ENCODE assay signal across 36 cellular contexts in genomic region chr14:67952786-67953185, GRCh38.
"Had no signal": no experiment of that assay in that cellular context is flagged by ENCODE, and none has a peak within 500 bp of the region (broad histone marks: within the 10 kb centered on the region; RNA-seq: fewer than 3 reads in every experiment).

No MANE protein-coding gene starts in this region.

- H3K4me3 Mint-ChIP-seq: activated B cell treated with CpG ODN at 0.5 μM for 24 hours; activated CD4-positive, alpha-beta memory T cell treated with anti-CD3 and anti-CD28 coated beads for 36 hours; activated CD4-positive, alpha-beta T cell treated with anti-CD3 and anti-CD28 coated beads, Interleukin-2, amount 10 ng/mL, durations not matched to agents 24 days and 14 days; activated CD8-positive, alpha-beta memory T cell treated with anti-CD3 and anti-CD28 coated beads, Interleukin-2, amount 10 ng/mL, durations not matched to agents 7 days and 5 days; activated CD8-positive, alpha-beta T cell treated with anti-CD3 and anti-CD28 coated beads, Interleukin-2, amount 10 ng/mL, durations not matched to agents 7 days and 5 days; activated naive CD4-positive, alpha-beta T cell treated with anti-CD3 and anti-CD28 coated beads for 36 hours; activated naive CD4-positive, alpha-beta T cell treated with anti-CD3 and anti-CD28 coated beads, Interleukin-2, amount 50 U/mL, for 24 hours; activated naive CD8-positive, alpha-beta T cell treated with anti-CD3 and anti-CD28 coated beads for 36 hours; activated naive CD8-positive, alpha-beta T cell treated with anti-CD3 and anti-CD28 coated beads, Interleukin-2, amount 50 U/mL, for 24 hours; activated T-helper 1 cell treated with anti-CD3 and anti-CD28 coated beads, Interleukin-12 subunit alpha, Interleukin-12 subunit beta, Interleukin-2, Interleukin-4 antibody, amounts not matched to agents 30 ng/mL and 10 ng/mL and 1 ng/mL, durations not matched to agents 14 hours and 24 hours and 36 hours; brain; dendritic cell treated with granulocyte-macrophage colony-stimulating factor and Interleukin-4, amounts not matched to agents 40 ng/mL and 50 ng/mL, for 4 days; endodermal cell; T-cell; T-helper 1 cell treated with Interleukin-12 subunit alpha and Interleukin-12 subunit beta and Interleukin-4 antibody, amounts not matched to agents 30 μg/mL and 1 μg/mL, for 36 hours; T-helper 2 cell treated with Interferon-gamma antibody and Interleukin-4, amounts not matched to agents 5 μg/mL and 100 μg/mL, for 36 hours had no signal

- H3K9me3 ChIP-seq: colonic mucosa had no signal

- H3K27me3 Mint-ChIP-seq: activated B cell treated with CpG ODN at 0.5 μM for 24 hours; activated CD4-positive, alpha-beta memory T cell treated with anti-CD3 and anti-CD28 coated beads for 36 hours; activated CD4-positive, alpha-beta T cell treated with anti-CD3 and anti-CD28 coated beads, Interleukin-2, amount 10 ng/mL, durations not matched to agents 24 days and 14 days; activated CD8-positive, alpha-beta memory T cell treated with anti-CD3 and anti-CD28 coated beads, Interleukin-2, amount 10 ng/mL, durations not matched to agents 7 days and 5 days; activated naive CD4-positive, alpha-beta T cell treated with anti-CD3 and anti-CD28 coated beads, Interleukin-2, amount 50 U/mL, for 24 hours; activated naive CD8-positive, alpha-beta T cell treated with anti-CD3 and anti-CD28 coated beads for 36 hours; activated naive CD8-positive, alpha-beta T cell treated with anti-CD3 and anti-CD28 coated beads, Interleukin-2, amount 50 U/mL, for 24 hours; brain; dendritic cell treated with granulocyte-macrophage colony-stimulating factor and Interleukin-4, amounts not matched to agents 40 ng/mL and 50 ng/mL, for 4 days; T-cell had no signal

- ATAC-seq: activated CD4-positive, CD25-positive, alpha-beta regulatory T cell treated with anti-CD3 and anti-CD28 coated beads, Interleukin-2, amount 50 U/mL, for 24 hours; activated CD8-positive, alpha-beta memory T cell treated with anti-CD3 and anti-CD28 coated beads, Interleukin-2, amount 10 ng/mL, durations not matched to agents 7 days and 5 days; activated CD8-positive, alpha-beta T cell treated with anti-CD3 and anti-CD28 coated beads, Interleukin-2, amount 10 ng/mL, durations not matched to agents 7 days and 5 days; activated naive CD8-positive, alpha-beta T cell treated with anti-CD3 and anti-CD28 coated beads, Interleukin-2, amount 50 U/mL, for 24 hours; esophagus mucosa; gastroesophageal sphincter; T-cell had no signal

- H3K36me3 Mint-ChIP-seq: activated CD4-positive, alpha-beta memory T cell treated with anti-CD3 and anti-CD28 coated beads for 36 hours; activated naive CD4-positive, alpha-beta T cell treated with anti-CD3 and anti-CD28 coated beads, Interleukin-2, amount 50 U/mL, for 24 hours; activated naive CD8-positive, alpha-beta T cell treated with anti-CD3 and anti-CD28 coated beads for 36 hours had no signal

- H3K36me3 ChIP-seq: ascending aorta, breast epithelium, cardiac muscle cell, colonic mucosa, gastroesophageal sphincter, WERI-Rb-1 had no signal

- DNase-seq: activated B cell treated with CpG ODN at 0.5 μM for 24 hours; activated CD4-positive, alpha-beta memory T cell treated with anti-CD3 and anti-CD28 coated beads for 36 hours; activated CD4-positive, alpha-beta T cell treated with anti-CD3 and anti-CD28 coated beads, Interleukin-2, amount 10 ng/mL, durations not matched to agents 24 days and 14 days; activated CD8-positive, alpha-beta memory T cell treated with anti-CD3 and anti-CD28 coated beads, Interleukin-2, amount 10 ng/mL, durations not matched to agents 7 days and 5 days; activated CD8-positive, alpha-beta memory T cell treated with anti-CD3 and anti-CD28 coated beads, Interleukin-2, amount 50 U/mL, for 4 hours; activated CD8-positive, alpha-beta T cell treated with anti-CD3 and anti-CD28 coated beads, Interleukin-2, amount 10 ng/mL, durations not matched to agents 7 days and 5 days; activated effector memory CD4-positive, alpha-beta T cell treated with anti-CD3 and anti-CD28 coated beads, Interleukin-2, amount 50 U/mL, for 16 hours; activated naive CD4-positive, alpha-beta T cell treated with anti-CD3 and anti-CD28 coated beads for 36 hours; activated naive CD8-positive, alpha-beta T cell treated with anti-CD3 and anti-CD28 coated beads for 36 hours; activated naive CD8-positive, alpha-beta T cell treated with anti-CD3 and anti-CD28 coated beads, Interleukin-2, amount 50 U/mL, for 24 hours; activated T-cell treated with anti-CD3 and anti-CD28 coated beads, Interleukin-2, amount 50 U/mL, for 1 hour; activated T-cell treated with anti-CD3 and anti-CD28 coated beads, Interleukin-2, amount 50 U/mL, for 48 hours; central memory CD4-positive, alpha-beta T cell; cerebellar nuclear complex; colonic mucosa; dorsolateral prefrontal cortex; effector memory CD4-positive, alpha-beta T cell; endodermal cell; foreskin melanocyte; SW 1271; T-cell; T1000; WERI-Rb-1 had no signal

- H3K4me1 ChIP-seq: ascending aorta, breast epithelium, colonic mucosa, gastroesophageal sphincter had no signal

- H3K27ac ChIP-seq: ascending aorta, breast epithelium, cardiac muscle cell, colonic mucosa, dorsolateral prefrontal cortex, gastroesophageal sphincter, WERI-Rb-1 had no signal

- H3K27ac Mint-ChIP-seq: activated B cell treated with CpG ODN at 0.5 μM for 24 hours; activated CD4-positive, alpha-beta memory T cell treated with anti-CD3 and anti-CD28 coated beads for 36 hours; activated CD4-positive, alpha-beta T cell treated with anti-CD3 and anti-CD28 coated beads, Interleukin-2, amount 10 ng/mL, durations not matched to agents 24 days and 14 days; activated CD8-positive, alpha-beta memory T cell treated with anti-CD3 and anti-CD28 coated beads, Interleukin-2, amount 10 ng/mL, durations not matched to agents 7 days and 5 days; activated CD8-positive, alpha-beta T cell treated with anti-CD3 and anti-CD28 coated beads, Interleukin-2, amount 10 ng/mL, durations not matched to agents 7 days and 5 days; activated naive CD4-positive, alpha-beta T cell treated with anti-CD3 and anti-CD28 coated beads for 36 hours; activated naive CD4-positive, alpha-beta T cell treated with anti-CD3 and anti-CD28 coated beads, Interleukin-2, amount 50 U/mL, for 24 hours; activated naive CD8-positive, alpha-beta T cell treated with anti-CD3 and anti-CD28 coated beads for 36 hours; activated naive CD8-positive, alpha-beta T cell treated with anti-CD3 and anti-CD28 coated beads, Interleukin-2, amount 50 U/mL, for 24 hours; activated T-helper 1 cell treated with anti-CD3 and anti-CD28 coated beads, Interleukin-12 subunit alpha, Interleukin-12 subunit beta, Interleukin-2, Interleukin-4 antibody, amounts not matched to agents 30 ng/mL and 10 ng/mL and 1 ng/mL, durations not matched to agents 14 hours and 24 hours and 36 hours; activated T-helper 2 cell treated with anti-CD3 and anti-CD28 coated beads, Interferon-gamma antibody, Interleukin-2, Interleukin-4, amounts not matched to agents 10 μg/mL and 5 μg/mL and 100 μg/mL, durations not matched to agents 14 hours and 24 hours and 36 hours; brain; dendritic cell treated with granulocyte-macrophage colony-stimulating factor and Interleukin-4, amounts not matched to agents 40 ng/mL and 50 ng/mL, for 4 days; endodermal cell; T-cell; T-helper 1 cell treated with Interleukin-12 subunit alpha and Interleukin-12 subunit beta and Interleukin-4 antibody, amounts not matched to agents 30 μg/mL and 1 μg/mL, for 36 hours; T-helper 2 cell treated with Interferon-gamma antibody and Interleukin-4, amounts not matched to agents 5 μg/mL and 100 μg/mL, for 36 hours had no signal

- H3K4me3 ChIP-seq: ascending aorta, breast epithelium, cardiac muscle cell, colonic mucosa, dorsolateral prefrontal cortex, gastroesophageal sphincter had no signal

- H3K4me1 Mint-ChIP-seq: activated B cell treated with CpG ODN at 0.5 μM for 24 hours; activated CD4-positive, alpha-beta T cell treated with anti-CD3 and anti-CD28 coated beads, Interleukin-2, amount 10 ng/mL, durations not matched to agents 24 days and 14 days; activated CD8-positive, alpha-beta memory T cell treated with anti-CD3 and anti-CD28 coated beads, Interleukin-2, amount 10 ng/mL, durations not matched to agents 7 days and 5 days; activated naive CD4-positive, alpha-beta T cell treated with anti-CD3 and anti-CD28 coated beads, Interleukin-2, amount 50 U/mL, for 24 hours; activated naive CD8-positive, alpha-beta T cell treated with anti-CD3 and anti-CD28 coated beads for 36 hours; activated naive CD8-positive, alpha-beta T cell treated with anti-CD3 and anti-CD28 coated beads, Interleukin-2, amount 50 U/mL, for 24 hours; brain; endodermal cell; T-cell had no signal

- H3K27me3 ChIP-seq: ascending aorta, breast epithelium, cardiac muscle cell, colonic mucosa, dorsolateral prefrontal cortex, gastroesophageal sphincter had no signal

- H3K9me3 Mint-ChIP-seq: activated B cell treated with CpG ODN at 0.5 μM for 24 hours; activated CD4-positive, alpha-beta memory T cell treated with anti-CD3 and anti-CD28 coated beads for 36 hours; activated CD4-positive, alpha-beta T cell treated with anti-CD3 and anti-CD28 coated beads, Interleukin-2, amount 10 ng/mL, durations not matched to agents 24 days and 14 days; activated naive CD4-positive, alpha-beta T cell treated with anti-CD3 and anti-CD28 coated beads for 36 hours; activated naive CD4-positive, alpha-beta T cell treated with anti-CD3 and anti-CD28 coated beads, Interleukin-2, amount 50 U/mL, for 24 hours; activated naive CD8-positive, alpha-beta T cell treated with anti-CD3 and anti-CD28 coated beads for 36 hours; activated naive CD8-positive, alpha-beta T cell treated with anti-CD3 and anti-CD28 coated beads, Interleukin-2, amount 50 U/mL, for 24 hours; activated T-helper 1 cell treated with anti-CD3 and anti-CD28 coated beads, Interleukin-12 subunit alpha, Interleukin-12 subunit beta, Interleukin-2, Interleukin-4 antibody, amounts not matched to agents 30 ng/mL and 10 ng/mL and 1 ng/mL, durations not matched to agents 14 hours and 24 hours and 36 hours; activated T-helper 2 cell treated with anti-CD3 and anti-CD28 coated beads, Interferon-gamma antibody, Interleukin-2, Interleukin-4, amounts not matched to agents 10 μg/mL and 5 μg/mL and 100 μg/mL, durations not matched to agents 14 hours and 24 hours and 36 hours; dendritic cell treated with granulocyte-macrophage colony-stimulating factor and Interleukin-4, amounts not matched to agents 40 ng/mL and 50 ng/mL, for 4 days; T-cell; T-helper 1 cell treated with Interleukin-12 subunit alpha and Interleukin-12 subunit beta and Interleukin-4 antibody, amounts not matched to agents 30 μg/mL and 1 μg/mL, for 36 hours had no signal
